ENCODE assay signal across 1 cellular context in genomic region chr19:45643024-45643926, GRCh38.
TF ChIP-seq lines count a peak whose summit lies in the region.

No MANE protein-coding gene starts in this region.

TF ChIP-seq in HepG2, 621 proteins besides CTCF, POLR2A, EP300 and RAD21 (continued from another document and continues in another):
- TF ChIP-seq, protein P1, sequence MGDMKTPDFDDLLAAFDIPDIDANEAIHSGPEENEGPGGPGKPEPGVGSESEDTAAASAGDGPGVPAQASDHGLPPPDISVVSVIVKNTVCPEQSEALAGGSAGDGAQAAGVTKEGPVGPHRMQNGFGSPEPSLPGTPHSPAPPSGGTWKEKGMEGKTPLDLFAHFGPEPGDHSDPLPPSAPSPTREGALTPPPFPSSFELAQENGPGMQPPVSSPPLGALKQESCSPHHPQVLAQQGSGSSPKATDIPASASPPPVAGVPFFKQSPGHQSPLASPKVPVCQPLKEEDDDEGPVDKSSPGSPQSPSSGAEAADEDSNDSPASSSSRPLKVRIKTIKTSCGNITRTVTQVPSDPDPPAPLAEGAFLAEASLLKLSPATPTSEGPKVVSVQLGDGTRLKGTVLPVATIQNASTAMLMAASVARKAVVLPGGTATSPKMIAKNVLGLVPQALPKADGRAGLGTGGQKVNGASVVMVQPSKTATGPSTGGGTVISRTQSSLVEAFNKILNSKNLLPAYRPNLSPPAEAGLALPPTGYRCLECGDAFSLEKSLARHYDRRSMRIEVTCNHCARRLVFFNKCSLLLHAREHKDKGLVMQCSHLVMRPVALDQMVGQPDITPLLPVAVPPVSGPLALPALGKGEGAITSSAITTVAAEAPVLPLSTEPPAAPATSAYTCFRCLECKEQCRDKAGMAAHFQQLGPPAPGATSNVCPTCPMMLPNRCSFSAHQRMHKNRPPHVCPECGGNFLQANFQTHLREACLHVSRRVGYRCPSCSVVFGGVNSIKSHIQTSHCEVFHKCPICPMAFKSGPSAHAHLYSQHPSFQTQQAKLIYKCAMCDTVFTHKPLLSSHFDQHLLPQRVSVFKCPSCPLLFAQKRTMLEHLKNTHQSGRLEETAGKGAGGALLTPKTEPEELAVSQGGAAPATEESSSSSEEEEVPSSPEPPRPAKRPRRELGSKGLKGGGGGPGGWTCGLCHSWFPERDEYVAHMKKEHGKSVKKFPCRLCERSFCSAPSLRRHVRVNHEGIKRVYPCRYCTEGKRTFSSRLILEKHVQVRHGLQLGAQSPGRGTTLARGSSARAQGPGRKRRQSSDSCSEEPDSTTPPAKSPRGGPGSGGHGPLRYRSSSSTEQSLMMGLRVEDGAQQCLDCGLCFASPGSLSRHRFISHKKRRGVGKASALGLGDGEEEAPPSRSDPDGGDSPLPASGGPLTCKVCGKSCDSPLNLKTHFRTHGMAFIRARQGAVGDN (CRISPR knock-in tag; IDR thresholded peaks at IDR 0.05), result peak; percentile 60
- TF ChIP-seq, protein P2, sequence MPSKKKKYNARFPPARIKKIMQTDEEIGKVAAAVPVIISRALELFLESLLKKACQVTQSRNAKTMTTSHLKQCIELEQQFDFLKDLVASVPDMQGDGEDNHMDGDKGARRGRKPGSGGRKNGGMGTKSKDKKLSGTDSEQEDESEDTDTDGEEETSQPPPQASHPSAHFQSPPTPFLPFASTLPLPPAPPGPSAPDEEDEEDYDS (CRISPR knock-in tag; IDR thresholded peaks at IDR 0.05), result no peak
- no peak for TF ChIP-seq MLXIP (CRISPR knock-in tag; IDR thresholded peaks at IDR 0.05; ENCODE audit: borderline replicate concordance)
- no peak for TF ChIP-seq ZNF672 (CRISPR knock-in tag; IDR thresholded peaks at IDR 0.05)
- TF ChIP-seq ARNT2 (CRISPR knock-in tag; IDR thresholded peaks at IDR 0.05; ENCODE audit: low read depth), result peak; percentile 48; the same call in 1 of the 2 replicates
- TF ChIP-seq NBN (conservative IDR thresholded peaks at IDR 0.05), result no peak
- TF ChIP-seq ZNF83 (CRISPR knock-in tag; IDR thresholded peaks at IDR 0.05; ENCODE audit: borderline replicate concordance), result no peak
- TF ChIP-seq ZNF136 (CRISPR knock-in tag; IDR thresholded peaks at IDR 0.05; ENCODE audit: low read depth), result no peak
- TF ChIP-seq HDAC6 (IDR thresholded peaks at IDR 0.05; ENCODE audit: low read depth, low read length), result no peak
- no peak for TF ChIP-seq HMG20A (CRISPR knock-in tag; IDR thresholded peaks at IDR 0.05; ENCODE audit: borderline replicate concordance)
- TF ChIP-seq ZNF274 (CRISPR knock-in tag; IDR thresholded peaks at IDR 0.05), result peak; percentile 5; the same call in 1 of the 2 replicates
- TF ChIP-seq SALL2 (CRISPR knock-in tag; IDR thresholded peaks at IDR 0.05), result no peak
- TF ChIP-seq, protein P3, sequence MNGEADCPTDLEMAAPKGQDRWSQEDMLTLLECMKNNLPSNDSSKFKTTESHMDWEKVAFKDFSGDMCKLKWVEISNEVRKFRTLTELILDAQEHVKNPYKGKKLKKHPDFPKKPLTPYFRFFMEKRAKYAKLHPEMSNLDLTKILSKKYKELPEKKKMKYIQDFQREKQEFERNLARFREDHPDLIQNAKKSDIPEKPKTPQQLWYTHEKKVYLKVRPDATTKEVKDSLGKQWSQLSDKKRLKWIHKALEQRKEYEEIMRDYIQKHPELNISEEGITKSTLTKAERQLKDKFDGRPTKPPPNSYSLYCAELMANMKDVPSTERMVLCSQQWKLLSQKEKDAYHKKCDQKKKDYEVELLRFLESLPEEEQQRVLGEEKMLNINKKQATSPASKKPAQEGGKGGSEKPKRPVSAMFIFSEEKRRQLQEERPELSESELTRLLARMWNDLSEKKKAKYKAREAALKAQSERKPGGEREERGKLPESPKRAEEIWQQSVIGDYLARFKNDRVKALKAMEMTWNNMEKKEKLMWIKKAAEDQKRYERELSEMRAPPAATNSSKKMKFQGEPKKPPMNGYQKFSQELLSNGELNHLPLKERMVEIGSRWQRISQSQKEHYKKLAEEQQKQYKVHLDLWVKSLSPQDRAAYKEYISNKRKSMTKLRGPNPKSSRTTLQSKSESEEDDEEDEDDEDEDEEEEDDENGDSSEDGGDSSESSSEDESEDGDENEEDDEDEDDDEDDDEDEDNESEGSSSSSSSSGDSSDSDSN (CRISPR knock-in tag; IDR thresholded peaks at IDR 0.05), result 0 out of 2 replicates have a peak, but pooled peaks have one; percentile 3
- TF ChIP-seq USF2 (IDR thresholded peaks at IDR 0.05; ENCODE audit: low read depth, low read length), result no peak
- TF ChIP-seq USF2 (CRISPR knock-in tag; IDR thresholded peaks at IDR 0.05; ENCODE audit: borderline replicate concordance), result no peak
- no peak for TF ChIP-seq ARHGAP35 (CRISPR knock-in tag; IDR thresholded peaks at IDR 0.05; ENCODE audit: borderline replicate concordance)
- TF ChIP-seq JUN (CRISPR knock-in tag; IDR thresholded peaks at IDR 0.05), result no peak
- TF ChIP-seq SAFB2 (CRISPR knock-in tag; IDR thresholded peaks at IDR 0.05; ENCODE audit: borderline replicate concordance, low read depth), result no peak
- TF ChIP-seq SMYD3 (CRISPR knock-in tag; IDR thresholded peaks at IDR 0.05), result no peak
- 0 out of 2 replicates have a peak, but pooled peaks have one; percentile 41 for TF ChIP-seq MIER2 (CRISPR knock-in tag; IDR thresholded peaks at IDR 0.05)
- no peak for TF ChIP-seq FIP1L1 (IDR thresholded peaks at IDR 0.05; ENCODE audit: borderline replicate concordance, insufficient read depth, low read depth, low read length)
- TF ChIP-seq ZNF33B (CRISPR knock-in tag; IDR thresholded peaks at IDR 0.05), result no peak
- TF ChIP-seq ZNF772 (CRISPR knock-in tag; IDR thresholded peaks at IDR 0.05), result no peak
- TF ChIP-seq MAZ (IDR thresholded peaks at IDR 0.05; ENCODE audit: borderline replicate concordance, low read depth, low read length), result peak; percentile 39; the same call in 1 of the 2 replicates
- TF ChIP-seq MAZ (CRISPR knock-in tag; IDR thresholded peaks at IDR 0.05; ENCODE audit: low read depth), result peak; percentile 62; the same call in 1 of the 2 replicates
- TF ChIP-seq THAP9 (CRISPR knock-in tag; IDR thresholded peaks at IDR 0.05; ENCODE audit: borderline replicate concordance), result no peak
- TF ChIP-seq SNAPC5 (CRISPR knock-in tag; IDR thresholded peaks at IDR 0.05; ENCODE audit: borderline replicate concordance), result no peak
- TF ChIP-seq GTF2F1 (IDR thresholded peaks at IDR 0.05; ENCODE audit: low read length), result no peak
- no peak for TF ChIP-seq KDM1A (CRISPR knock-in tag; IDR thresholded peaks at IDR 0.05)
- no peak for TF ChIP-seq SNRNP70 (IDR thresholded peaks at IDR 0.05; ENCODE audit: low read depth, low read length)
- no peak for TF ChIP-seq MAF1 (CRISPR knock-in tag; IDR thresholded peaks at IDR 0.05; ENCODE audit: borderline replicate concordance)
- peak; percentile 19; the same call in 1 of the 2 replicates for TF ChIP-seq FOXA3 (CRISPR knock-in tag; IDR thresholded peaks at IDR 0.05)
- TF ChIP-seq ARID2 (CRISPR knock-in tag; IDR thresholded peaks at IDR 0.05; ENCODE audit: borderline replicate concordance), result no peak
- no peak for TF ChIP-seq CHCHD3 (CRISPR knock-in tag; IDR thresholded peaks at IDR 0.05)
- TF ChIP-seq, protein P4, sequence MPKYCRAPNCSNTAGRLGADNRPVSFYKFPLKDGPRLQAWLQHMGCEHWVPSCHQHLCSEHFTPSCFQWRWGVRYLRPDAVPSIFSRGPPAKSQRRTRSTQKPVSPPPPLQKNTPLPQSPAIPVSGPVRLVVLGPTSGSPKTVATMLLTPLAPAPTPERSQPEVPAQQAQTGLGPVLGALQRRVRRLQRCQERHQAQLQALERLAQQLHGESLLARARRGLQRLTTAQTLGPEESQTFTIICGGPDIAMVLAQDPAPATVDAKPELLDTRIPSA (CRISPR knock-in tag; IDR thresholded peaks at IDR 0.05; ENCODE audit: borderline replicate concordance), result no peak
- TF ChIP-seq NR2F2 (IDR thresholded peaks at IDR 0.05; ENCODE audit: borderline replicate concordance, low read depth), result no peak
- TF ChIP-seq, protein P5, sequence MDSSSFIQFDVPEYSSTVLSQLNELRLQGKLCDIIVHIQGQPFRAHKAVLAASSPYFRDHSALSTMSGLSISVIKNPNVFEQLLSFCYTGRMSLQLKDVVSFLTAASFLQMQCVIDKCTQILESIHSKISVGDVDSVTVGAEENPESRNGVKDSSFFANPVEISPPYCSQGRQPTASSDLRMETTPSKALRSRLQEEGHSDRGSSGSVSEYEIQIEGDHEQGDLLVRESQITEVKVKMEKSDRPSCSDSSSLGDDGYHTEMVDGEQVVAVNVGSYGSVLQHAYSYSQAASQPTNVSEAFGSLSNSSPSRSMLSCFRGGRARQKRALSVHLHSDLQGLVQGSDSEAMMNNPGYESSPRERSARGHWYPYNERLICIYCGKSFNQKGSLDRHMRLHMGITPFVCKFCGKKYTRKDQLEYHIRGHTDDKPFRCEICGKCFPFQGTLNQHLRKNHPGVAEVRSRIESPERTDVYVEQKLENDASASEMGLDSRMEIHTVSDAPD (CRISPR knock-in tag; IDR thresholded peaks at IDR 0.05), result no peak
- no peak for TF ChIP-seq ZC3H4 (CRISPR knock-in tag; IDR thresholded peaks at IDR 0.05; ENCODE audit: borderline replicate concordance)
- no peak for TF ChIP-seq NAIF1 (CRISPR knock-in tag; IDR thresholded peaks at IDR 0.05; ENCODE audit: borderline replicate concordance)
- TF ChIP-seq, protein P6, sequence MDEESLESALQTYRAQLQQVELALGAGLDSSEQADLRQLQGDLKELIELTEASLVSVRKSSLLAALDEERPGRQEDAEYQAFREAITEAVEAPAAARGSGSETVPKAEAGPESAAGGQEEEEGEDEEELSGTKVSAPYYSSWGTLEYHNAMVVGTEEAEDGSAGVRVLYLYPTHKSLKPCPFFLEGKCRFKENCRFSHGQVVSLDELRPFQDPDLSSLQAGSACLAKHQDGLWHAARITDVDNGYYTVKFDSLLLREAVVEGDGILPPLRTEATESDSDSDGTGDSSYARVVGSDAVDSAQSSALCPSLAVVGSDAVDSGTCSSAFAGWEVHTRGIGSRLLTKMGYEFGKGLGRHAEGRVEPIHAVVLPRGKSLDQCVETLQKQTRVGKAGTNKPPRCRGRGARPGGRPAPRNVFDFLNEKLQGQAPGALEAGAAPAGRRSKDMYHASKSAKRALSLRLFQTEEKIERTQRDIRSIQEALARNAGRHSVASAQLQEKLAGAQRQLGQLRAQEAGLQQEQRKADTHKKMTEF (CRISPR knock-in tag; IDR thresholded peaks at IDR 0.05), result no peak
- TF ChIP-seq ZNF564 (CRISPR knock-in tag; IDR thresholded peaks at IDR 0.05), result no peak
- TF ChIP-seq ZIK1 (CRISPR knock-in tag; IDR thresholded peaks at IDR 0.05; ENCODE audit: borderline replicate concordance, low read depth), result no peak
- TF ChIP-seq ZNF569 (CRISPR knock-in tag; IDR thresholded peaks at IDR 0.05; ENCODE audit: borderline replicate concordance), result no peak
- no peak for TF ChIP-seq ZNF441 (CRISPR knock-in tag; IDR thresholded peaks at IDR 0.05; ENCODE audit: borderline replicate concordance)
- no peak for TF ChIP-seq ZNF224 (CRISPR knock-in tag; IDR thresholded peaks at IDR 0.05)
- no peak for TF ChIP-seq FOXM1 (CRISPR knock-in tag; IDR thresholded peaks at IDR 0.05)
- TF ChIP-seq SOX13 (IDR thresholded peaks at IDR 0.05), result no peak
- TF ChIP-seq SOX13 (CRISPR knock-in tag; conservative IDR thresholded peaks at IDR 0.05 in 1 of 2, IDR thresholded peaks at IDR 0.05 in 1 of 2), result no peak
- TF ChIP-seq ZNF589 (CRISPR knock-in tag; conservative IDR thresholded peaks at IDR 0.05), result no peak
- no peak for TF ChIP-seq IRX3 (CRISPR knock-in tag; IDR thresholded peaks at IDR 0.05; ENCODE audit: borderline replicate concordance, low read depth)
